18 cellular contexts compared by ENCODE assay signal in genomic region chr19:3467437-3468198, GRCh38. TPM values are rescaled to one million over a fixed set of nuclear protein-coding genes. Genes with fewer than 3 reads are reported as not detected.
A peak's percentile ranks its signal among the peaks of the same experiment; 100 is the strongest.
DNase-seq lines count a peak whose midpoint lies in the region; ATAC-seq and TF ChIP-seq lines count a peak whose summit lies in the region.
"Had no signal": no experiment of that assay in that cellular context is flagged by ENCODE, and none has a peak within 500 bp of the region (broad histone marks: within the 10 kb centered on the region; RNA-seq: fewer than 3 reads in every experiment).

No MANE protein-coding gene starts in this region.

- H3K4me3 ChIP-seq in left ventricle myocardium inferior, result no peak overlapping the region
- H3K4me3 ChIP-seq in esophagus muscularis mucosa, result no peak overlapping the region
- H3K4me3 ChIP-seq in rectal smooth muscle tissue (ENCODE audit: low read length), result no peak overlapping the region
- no peak overlapping the region for H3K4me3 ChIP-seq in gastrocnemius medialis
- H3K4me3 ChIP-seq: A549; BLaER1 treated with 17β-estradiol and CSF1 and Interleukin-3, amounts not matched to agents 10 nM and 100 nM; GM23338 had no signal

- ATAC-seq in Right ventricle myocardium superior (ENCODE audit: poor library complexity) (no peak), gastrocnemius medialis (no peak), GM18907 (IDR thresholded peaks at IDR 0.05; ENCODE audit: unreplicated experiment) (no peak)
- ATAC-seq: A549, GM23338 had no signal

- H3K27me3 ChIP-seq in left ventricle myocardium inferior (ENCODE audit: low read depth) (no peaks in the 10 kb centered on the region), esophagus muscularis mucosa (no peaks in the 10 kb centered on the region), rectal smooth muscle tissue (ENCODE audit: control insufficient read depth, insufficient read depth, low read length) (no peaks in the 10 kb centered on the region), gastrocnemius medialis (no peaks in the 10 kb centered on the region)
- H3K27me3 ChIP-seq: BLaER1 treated with 17β-estradiol and CSF1 and Interleukin-3, amounts not matched to agents 10 nM and 100 nM had no signal

- H3K36me3 ChIP-seq in left ventricle myocardium inferior (peaks cover 17% of the 10 kb centered on the region), esophagus muscularis mucosa (peaks cover 17 to 24% (median 20%) of the 10 kb centered on the region in 4 donors), rectal smooth muscle tissue (ENCODE audit: control insufficient read depth, insufficient read depth, low read length) (no peaks in the 10 kb centered on the region), gastrocnemius medialis (peaks cover 0 to 18% of the 10 kb centered on the region in 2 donors)

- DNase-seq in left ventricle myocardium inferior, result no peak
- DNase-seq in Right ventricle myocardium superior, result no peak
- DNase-seq in esophagus muscularis mucosa (ENCODE audit: extremely low spot score), result no peak
- no peak for DNase-seq in NCI-H345 (lab: John Stamatoyannopoulos, UW)
- no peak for DNase-seq in gastrocnemius medialis
- DNase-seq: DND-41, KG1, NCI-H1092, NCI-H146, NCI-H2081, NCI-H510A treated with DMSO at 0.1 percent for 48 hours, SHP77 had no signal

- peak overlapping the region; percentile 38 for H3K27ac ChIP-seq in left ventricle myocardium inferior (replicated peaks)
- H3K27ac ChIP-seq in esophagus muscularis mucosa (replicated peaks in 1 of 4), result peak overlapping the region; percentile 80 to 91 (median 86)
- peak overlapping the region; percentile 83 for H3K27ac ChIP-seq in rectal smooth muscle tissue (ENCODE audit: low read depth, low read length)
- H3K27ac ChIP-seq in gastrocnemius medialis, result peak overlapping the region in 2 of 4 donors; percentile 31 to 82
- H3K27ac ChIP-seq: BLaER1 treated with 17β-estradiol and CSF1 and Interleukin-3, amounts not matched to agents 10 nM and 100 nM had no signal

- H3K4me1 ChIP-seq in left ventricle myocardium inferior (peaks cover 68% of the 10 kb centered on the region), esophagus muscularis mucosa (peaks cover 41 to 96% (median 89%) of the 10 kb centered on the region in 4 donors), rectal smooth muscle tissue (ENCODE audit: control insufficient read depth, insufficient read depth, low read length) (peaks cover 11% of the 10 kb centered on the region), gastrocnemius medialis (peaks cover 0 to 8% of the 10 kb centered on the region in 2 donors)

- no peaks in the 10 kb centered on the region for H3K9me3 ChIP-seq in left ventricle myocardium inferior (replicated peaks)
- no peaks in the 10 kb centered on the region for H3K9me3 ChIP-seq in esophagus muscularis mucosa
- H3K9me3 ChIP-seq in gastrocnemius medialis, result no peaks in the 10 kb centered on the region

- intact Hi-C loops in left ventricle myocardium inferior (cut with micrococcal nuclease), result no loop called here
- intact Hi-C loops in Right ventricle myocardium superior (cut with DNase I), result no loop called here
- intact Hi-C loops in esophagus muscularis mucosa (cut with DNase I), result no loop called here
- intact Hi-C loops in gastrocnemius medialis (cut with DNase I; ENCODE audit: low total_unique reads), result no loop called here

- TF ChIP-seq CTCF in left ventricle myocardium inferior (IDR thresholded peaks at IDR 0.05; ENCODE audit: borderline replicate concordance) (no peak), esophagus muscularis mucosa (IDR thresholded peaks at IDR 0.05) (no peak), gastrocnemius medialis (IDR thresholded peaks at IDR 0.05 in 4 of 5, conservative IDR thresholded peaks at IDR 0.05 in 1 of 5) (no peak)

- 94% methylated on average over 7 of the region's 10 CpGs for WGBS in esophagus muscularis mucosa

- H3K9ac ChIP-seq in rectal smooth muscle tissue (ENCODE audit: low read length), result no peak overlapping the region
- H3K9ac ChIP-seq: BLaER1 treated with 17β-estradiol and CSF1 and Interleukin-3, amounts not matched to agents 10 nM and 100 nM had no signal

- TF ChIP-seq POLR2A in esophagus muscularis mucosa (IDR thresholded peaks at IDR 0.05; ENCODE audit: low read depth) (no peak), gastrocnemius medialis (IDR thresholded peaks at IDR 0.05) (no peak)

- in situ Hi-C loops in gastrocnemius medialis (cut with MboI; ENCODE audit: low sequenced_read_pairs in 4 of 4), result no loop called here

- no peak for TF ChIP-seq EP300 in esophagus muscularis mucosa (IDR thresholded peaks at IDR 0.05)

RNA-seq across cellular contexts. Expression of gene SMIM24, which starts 12.7 kb away (rescaled TPM):
- not detected for total RNA-seq in left ventricle myocardium inferior
- not detected for total RNA-seq in Right ventricle myocardium superior
- not detected for total RNA-seq in esophagus muscularis mucosa
- total RNA-seq in gastrocnemius medialis, result not detected
- total RNA-seq: M059J had no signal

RNA-seq across cellular contexts. Expression of gene SMIM44, which starts 15.6 kb away (rescaled TPM):
- total RNA-seq in left ventricle myocardium inferior (not detected), Right ventricle myocardium superior (not detected), esophagus muscularis mucosa (not detected), gastrocnemius medialis (not detected)
- total RNA-seq: GM23338, M059J had no signal

RNA-seq across cellular contexts. Expression of gene DOHH, which starts 32.9 kb away (rescaled TPM):
- 11.1 TPM for total RNA-seq in left ventricle myocardium inferior
- 10.5 TPM for total RNA-seq in Right ventricle myocardium superior
- total RNA-seq in esophagus muscularis mucosa, result 10 to 100 TPM; 19.5 to 37.5 (median 25.8) TPM
- total RNA-seq in gastrocnemius medialis, result 10 to 100 TPM; 15.3 to 59.5 (median 42.8) TPM

RNA-seq across cellular contexts. Expression of gene FZR1, which starts 38.5 kb away (rescaled TPM):
- total RNA-seq in left ventricle myocardium inferior, result 20.7 TPM
- total RNA-seq in Right ventricle myocardium superior, result 19.0 TPM
- total RNA-seq in esophagus muscularis mucosa, result 10 to 100 TPM; 15.8 to 41.2 (median 31.4) TPM
- 10 to 100 TPM; 15.9 to 32.0 (median 21.0) TPM for total RNA-seq in gastrocnemius medialis
